1 cellular context compared by ENCODE assay signal in genomic region chr10:30170814-30171213, GRCh38.
TF ChIP-seq lines count a peak whose summit lies in the region.

No MANE protein-coding gene starts in this region.

TF ChIP-seq in K562, 482 proteins besides CTCF, POLR2A, EP300 and RAD21 (continued from another document):
- no peak for TF ChIP-seq ZNF592 (IDR thresholded peaks at IDR 0.05)
- TF ChIP-seq ARID1B (IDR thresholded peaks at IDR 0.05) = peak; percentile 71
- TF ChIP-seq TRIM24 (IDR thresholded peaks at IDR 0.05) = peak in 1 of 2 experiments; percentile 48; a peak in 1 of 4 replicates
- TF ChIP-seq SMARCA4 (IDR thresholded peaks at IDR 0.05) = peak; percentile 79; the same call in 1 of the 2 replicates
- TF ChIP-seq HNRNPUL1 (IDR thresholded peaks at IDR 0.05; ENCODE audit: low read length) = no peak
- no peak; the same call in 1 of the 2 replicates for TF ChIP-seq CEBPG (CRISPR knock-in tag; IDR thresholded peaks at IDR 0.05)
- peak; percentile 69 to 74; a peak in 3 of 4 replicates for TF ChIP-seq CEBPG (tag; conservative IDR thresholded peaks at IDR 0.05 in 1 of 2, IDR thresholded peaks at IDR 0.05 in 1 of 2)
- no peak for TF ChIP-seq CHD2 (IDR thresholded peaks at IDR 0.05; ENCODE audit: low read depth, low read length)
- TF ChIP-seq SOX6 (IDR thresholded peaks at IDR 0.05) = peak; percentile 48
- peak; percentile 87 for TF ChIP-seq JUND (IDR thresholded peaks at IDR 0.05; ENCODE audit: borderline replicate concordance, low read depth, low read length)
- peak; percentile 47; the same call in 1 of the 3 replicates for TF ChIP-seq JUND (tag; IDR thresholded peaks at IDR 0.05; ENCODE audit: borderline replicate concordance, low read depth, low read length)
- peak; percentile 41; the same call in 1 of the 2 replicates for TF ChIP-seq CEBPB (tag; IDR thresholded peaks at IDR 0.05)
- 0 out of 2 replicates have a peak, but pooled peaks have one; percentile 36 for TF ChIP-seq MEF2A (IDR thresholded peaks at IDR 0.05; ENCODE audit: control insufficient read depth, low read depth, low read length)
- peak; percentile 33; the same call in 1 of the 2 replicates for TF ChIP-seq TEAD4 (IDR thresholded peaks at IDR 0.05; ENCODE audit: low read length)
- TF ChIP-seq TEAD4 (CRISPR knock-in tag; IDR thresholded peaks at IDR 0.05; ENCODE audit: borderline replicate concordance) = no peak
- peak; percentile 75; the same call in 1 of the 2 replicates for TF ChIP-seq SMARCE1 (IDR thresholded peaks at IDR 0.05)
- TF ChIP-seq JUN (IDR thresholded peaks at IDR 0.05; ENCODE audit: borderline replicate concordance, low read depth, low read length) = peak; percentile 57; the same call in 1 of the 2 replicates
- TF ChIP-seq JUN (CRISPR knock-in tag; IDR thresholded peaks at IDR 0.05; ENCODE audit: borderline replicate concordance) = no peak
- TF ChIP-seq ZNF311 (CRISPR knock-in tag; IDR thresholded peaks at IDR 0.05) = no peak
- no peak for TF ChIP-seq ZMIZ1 (IDR thresholded peaks at IDR 0.05; ENCODE audit: low read depth in 2 of 2, low read length in 2 of 2)
- peak; percentile 79 for TF ChIP-seq FOSL1 (tag; conservative IDR thresholded peaks at IDR 0.05)
- peak; percentile 83 for TF ChIP-seq ZNF384 (IDR thresholded peaks at IDR 0.05; ENCODE audit: low read depth, low read length)
- no peak for TF ChIP-seq CBX2 (IDR thresholded peaks at IDR 0.05; ENCODE audit: insufficient read depth, low read length, poor library complexity, severe bottlenecking)
- TF ChIP-seq ZKSCAN8 (CRISPR knock-in tag; IDR thresholded peaks at IDR 0.05) = no peak
- TF ChIP-seq HOMEZ (CRISPR knock-in tag; IDR thresholded peaks at IDR 0.05) = no peak
- TF ChIP-seq ATF3 (IDR thresholded peaks at IDR 0.05) = peak; percentile 84
- TF ChIP-seq ATF3 (CRISPR knock-in tag; conservative IDR thresholded peaks at IDR 0.05) = no peak
- TF ChIP-seq RHOXF2B (CRISPR knock-in tag; conservative IDR thresholded peaks at IDR 0.05) = no peak
- TF ChIP-seq SIN3B (IDR thresholded peaks at IDR 0.05; ENCODE audit: low read depth) = no peak
- no peak for TF ChIP-seq MTA3 (IDR thresholded peaks at IDR 0.05; ENCODE audit: borderline replicate concordance)
